26 cellular contexts compared by ENCODE assay signal in the genomic region with DNA sequence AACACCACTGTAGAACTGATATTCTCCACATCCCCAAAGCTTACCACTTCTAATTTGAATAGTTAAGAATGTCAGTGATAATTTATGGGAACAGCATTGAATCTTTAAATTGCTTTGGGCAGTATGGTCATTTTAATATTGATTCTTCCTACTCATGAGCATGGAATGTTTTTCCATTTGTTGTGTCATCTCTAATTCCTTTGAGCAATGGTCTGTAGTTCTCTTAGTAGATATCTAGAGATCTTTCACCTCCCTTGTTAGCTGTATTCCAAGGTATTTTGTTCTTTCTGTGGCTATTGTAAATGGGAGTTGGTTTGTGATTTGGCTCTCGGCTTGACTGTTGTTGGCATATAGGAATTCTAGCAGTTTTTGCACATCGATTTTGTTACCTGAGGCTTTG.
"Had no signal": no experiment of that assay in that cellular context is flagged by ENCODE, and none has a peak within 500 bp of the region (broad histone marks: within the 10 kb centered on the region; RNA-seq: fewer than 3 reads in every experiment).

No MANE protein-coding gene starts in this region.

- H3K4me3 ChIP-seq: coronary artery, dorsolateral prefrontal cortex, esophagus squamous epithelium, gastrocnemius medialis, heart right ventricle, left lung, lower lobe of right lung had no signal

- H3K9me3 ChIP-seq: gastrocnemius medialis, lower lobe of right lung had no signal

- H3K27ac Mint-ChIP-seq: memory B cell; naive thymus-derived CD4-positive, alpha-beta T cell had no signal

- DNase-seq: dermis blood vessel endothelial cell; dorsolateral prefrontal cortex; effector CD4-positive, alpha-beta T cell; effector memory CD4-positive, alpha-beta T cell; erythroblast; esophagus squamous epithelium; foreskin fibroblast; foreskin melanocyte; gastrocnemius medialis; glutamatergic neuron; head of caudate nucleus; heart right ventricle; hippocampal formation; left cardiac atrium; left lung; left ventricle myocardium superior; lower lobe of right lung; mesendoderm; midbrain; naive thymus-derived CD4-positive, alpha-beta T cell had no signal

- H3K27ac ChIP-seq: coronary artery, dorsolateral prefrontal cortex, epithelial cell of prostate, esophagus squamous epithelium, gastrocnemius medialis, heart right ventricle, left lung, lower lobe of right lung had no signal

- H3K4me3 Mint-ChIP-seq: memory B cell; naive thymus-derived CD4-positive, alpha-beta T cell had no signal

- H3K36me3 ChIP-seq: esophagus squamous epithelium, gastrocnemius medialis, heart right ventricle, left lung, lower lobe of right lung had no signal

- H3K4me1 ChIP-seq: esophagus squamous epithelium, gastrocnemius medialis, heart right ventricle, left lung, lower lobe of right lung had no signal

- H3K27me3 Mint-ChIP-seq: memory B cell; naive thymus-derived CD4-positive, alpha-beta T cell had no signal

- ATAC-seq: esophagus mucosa; gastrocnemius medialis; heart right ventricle; left cardiac atrium; left lung; left ventricle myocardium superior; lower lobe of right lung; naive thymus-derived CD4-positive, alpha-beta T cell had no signal

- H3K36me3 Mint-ChIP-seq: memory B cell; naive thymus-derived CD4-positive, alpha-beta T cell had no signal

- H3K27me3 ChIP-seq: dorsolateral prefrontal cortex, esophagus squamous epithelium, gastrocnemius medialis, heart right ventricle, left lung had no signal

- FAIRE-seq: islet of Langerhans, keratinocyte had no signal

- H3K4me1 Mint-ChIP-seq: memory B cell; naive thymus-derived CD4-positive, alpha-beta T cell had no signal
